ENCODE assay signal across 1 cellular context in the genomic region with DNA sequence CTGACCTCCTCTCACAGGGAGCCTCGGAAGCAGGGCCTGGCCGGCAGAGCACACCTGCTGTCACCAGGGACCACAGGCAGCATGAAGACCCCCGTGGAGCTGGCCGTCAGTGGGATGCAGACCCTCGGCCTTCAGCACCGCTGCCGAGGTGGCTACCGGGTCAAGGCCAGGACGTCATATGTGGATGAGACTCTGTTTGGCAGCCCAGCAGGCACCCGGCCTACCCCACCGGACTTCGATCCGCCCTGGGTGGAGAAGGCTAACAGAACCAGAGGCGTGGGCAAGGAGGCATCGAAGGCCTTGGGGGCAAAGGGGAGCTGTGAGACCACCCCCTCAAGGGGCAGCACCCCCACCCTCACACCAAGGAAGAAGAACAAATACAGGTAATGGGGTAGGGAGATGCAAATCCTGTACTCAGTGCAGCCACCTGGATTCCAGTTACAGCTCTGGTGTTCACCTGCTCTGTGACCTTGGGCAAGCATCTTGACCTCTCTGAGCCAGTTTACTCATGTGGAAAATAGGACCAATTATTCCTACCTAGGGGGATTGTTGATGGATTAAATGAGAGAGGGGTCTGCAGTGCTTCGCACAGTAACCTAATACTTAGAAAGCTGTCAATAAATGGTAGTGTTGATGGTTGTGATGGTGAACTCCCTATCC.
TF ChIP-seq lines count a peak whose summit lies in the region.

No MANE protein-coding gene starts in this region.

TF ChIP-seq in neural cell, 6 proteins besides CTCF, POLR2A, EP300 and RAD21 (continued from another document):
- TF ChIP-seq SMC3 (conservative IDR thresholded peaks at IDR 0.05; ENCODE audit: poor library complexity): no peak
- TF ChIP-seq MXI1 (conservative IDR thresholded peaks at IDR 0.05; ENCODE audit: poor library complexity, severe bottlenecking): no peak
TF ChIP-seq in neural cell: peak in this region for 0.
